Comparison of ENCODE assay signal across 8 cellular contexts in the genomic region with DNA sequence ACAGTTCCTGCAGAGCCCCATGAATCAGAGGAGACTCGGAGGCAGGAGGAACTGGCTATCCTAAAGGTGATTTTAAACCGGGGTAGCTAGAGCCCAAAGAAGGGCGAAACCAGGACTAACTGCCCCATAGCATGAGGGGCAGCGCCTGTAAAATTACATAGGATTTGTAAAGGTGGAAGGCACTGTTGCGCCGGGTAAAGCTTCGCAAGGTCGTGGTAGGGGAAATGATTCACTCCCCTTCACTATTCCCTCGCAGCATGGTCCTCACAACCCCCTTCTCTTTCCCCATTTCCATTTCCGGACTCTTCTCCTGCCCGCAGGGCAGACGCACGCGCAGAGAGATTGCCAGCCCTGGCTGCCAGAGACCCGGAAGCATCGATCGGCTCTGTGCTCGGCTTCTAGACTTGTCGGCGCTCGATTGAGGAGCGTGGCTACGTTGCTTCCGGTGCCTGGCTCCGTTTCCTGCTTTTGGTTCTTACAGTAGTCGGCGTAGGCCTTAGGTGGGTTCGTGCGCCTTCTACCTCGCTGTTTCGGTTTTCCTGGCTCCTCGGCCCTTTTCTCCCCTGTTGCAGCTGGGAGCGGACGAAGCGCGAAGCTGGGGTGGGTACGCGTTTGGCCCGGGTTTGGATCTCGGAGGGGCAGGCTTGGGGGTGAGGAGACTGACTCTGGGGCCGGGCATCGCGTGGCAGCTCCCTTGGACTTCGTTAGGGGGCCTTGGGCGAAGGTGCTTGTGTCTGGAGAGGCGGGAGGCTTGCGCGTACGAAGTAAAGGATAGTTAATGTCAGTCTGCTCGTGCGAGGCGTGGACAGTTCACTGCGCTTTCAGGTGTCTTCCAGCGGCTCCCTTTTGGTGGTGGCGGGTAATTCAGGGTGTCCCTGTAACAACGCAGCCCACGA. TPM values are rescaled to one million over a fixed set of nuclear protein-coding genes. Genes with fewer than 3 reads are reported as not detected.
DNase-seq lines count a peak whose midpoint lies in the region; ATAC-seq and TF ChIP-seq lines count a peak whose summit lies in the region.

A gene (plus strand): TSS at position 462 of the 896 bp plus-strand sequence. CDS start 1,677 bp downstream, outside the sequence.

- H3K9me3 Mint-ChIP-seq in activated CD4-positive, alpha-beta T cell treated with anti-CD3 and anti-CD28 coated beads, Interleukin-2, amount 10 ng/mL, durations not matched to agents 24 days and 14 days = peaks cover 14% of the 10 kb centered on the region

- peaks cover 42% of the 10 kb centered on the region for H3K36me3 Mint-ChIP-seq in activated CD4-positive, alpha-beta T cell treated with anti-CD3 and anti-CD28 coated beads, Interleukin-2, amount 10 ng/mL, durations not matched to agents 24 days and 14 days (ENCODE audit: low read depth)

- H3K9me3 ChIP-seq in BE2C = no peaks in the 10 kb centered on the region

- intact Hi-C loops in activated CD4-positive, alpha-beta T cell treated with anti-CD3 and anti-CD28 coated beads, Interleukin-2, amount 10 ng/mL, durations not matched to agents 24 days and 14 days (cut with micrococcal nuclease) = loop anchor here (1.0 to 10.0 kb wide), 5 partner anchors 155 to 1559 kb away; a partner anchor contains a TSS
- intact Hi-C loops in left colon (cut with DNase I, micrococcal nuclease) = loop anchor here in 1 of 2 donors (10.0 kb wide), 1 partner anchor 155 kb away; a partner anchor contains a TSS

- H3K4me3 Mint-ChIP-seq in activated CD4-positive, alpha-beta T cell treated with anti-CD3 and anti-CD28 coated beads, Interleukin-2, amount 10 ng/mL, durations not matched to agents 24 days and 14 days = peak within 1 kb of the TSS; percentile 100

- DNase-seq in BE2C (peak; percentile 94), GM19240 (ENCODE audit: insufficient read length, low spot score) (peak; percentile 91), NCI-H526 (lab: John Stamatoyannopoulos, UW) (peak; percentile 93 to 98), cortex of kidney (lab: John Stamatoyannopoulos, UW) (peak; percentile 41), left colon (peak; percentile 94)
- DNase-seq in activated CD4-positive, alpha-beta T cell treated with anti-CD3 and anti-CD28 coated beads, Interleukin-2, amount 10 ng/mL, durations not matched to agents 24 days and 14 days = peak; percentile 97
- peak; percentile 93 for DNase-seq in stimulated activated CD4-positive, alpha-beta T cell treated with anti-CD3 and anti-CD28 coated beads, Interleukin-1b, Interleukin-23, amount 100 ng/mL, for 48 hours

- TF ChIP-seq CTCF in BE2C (IDR thresholded peaks at IDR 0.05; ENCODE audit: low read depth, low read length) = no peak

- H3K4me1 Mint-ChIP-seq in activated CD4-positive, alpha-beta T cell treated with anti-CD3 and anti-CD28 coated beads, Interleukin-2, amount 10 ng/mL, durations not matched to agents 24 days and 14 days = peaks cover 49% of the 10 kb centered on the region

- peak; percentile 98 for ATAC-seq in HG03460 (IDR thresholded peaks at IDR 0.05; ENCODE audit: unreplicated experiment)
- ATAC-seq in left colon = peak; percentile 100

- H3K4me3 ChIP-seq in BE2C (ENCODE audit: low read depth, low read length) = peak within 1 kb of the TSS; percentile 94

- H3K27me3 Mint-ChIP-seq in activated CD4-positive, alpha-beta T cell treated with anti-CD3 and anti-CD28 coated beads, Interleukin-2, amount 10 ng/mL, durations not matched to agents 24 days and 14 days = peaks cover 16% of the 10 kb centered on the region

- H3K4me1 ChIP-seq in BE2C = peaks cover 3% of the 10 kb centered on the region; the same call in 1 of the 2 replicates

- H3K27ac Mint-ChIP-seq in activated CD4-positive, alpha-beta T cell treated with anti-CD3 and anti-CD28 coated beads, Interleukin-2, amount 10 ng/mL, durations not matched to agents 24 days and 14 days = peak within 1 kb of the TSS; percentile 100

- H3K36me3 ChIP-seq in BE2C = peaks cover 23% of the 10 kb centered on the region

- H3K27me3 ChIP-seq in BE2C = no peaks in the 10 kb centered on the region

RNA-seq across cellular contexts. Expression of the gene that starts here (rescaled TPM):
- polyA plus RNA-seq in BE2C (2012; ENCODE audit: insufficient read depth, insufficient read length, low read depth) = 144 TPM
- total RNA-seq in activated CD4-positive, alpha-beta T cell treated with anti-CD3 and anti-CD28 coated beads, Interleukin-2, amount 10 ng/mL, durations not matched to agents 24 days and 14 days = 132 and 134 TPM in 2 replicates
- total RNA-seq in left colon = 10 to 100 TPM; 33.3 to 33.5 TPM

Comparison
In these comparisons a context has a peak if more than half of its experiments do, and no peak if none do; other contexts are left out.
1. Peak in every context shown above with its lines: DNase-seq, ATAC-seq and H3K4me3 ChIP-seq.
2. DNase-seq: peak in every context shown above with its lines; median percentile 97 in activated CD4-positive, alpha-beta T cell treated with anti-CD3 and anti-CD28 coated beads, Interleukin-2, amount 10 ng/mL, durations not matched to agents 24 days and 14 days; 96 in NCI-H526; 94 in BE2C; 94 in left colon; 93 in stimulated activated CD4-positive, alpha-beta T cell treated with anti-CD3 and anti-CD28 coated beads, Interleukin-1b, Interleukin-23, amount 100 ng/mL, for 48 hours; 91 in GM19240; 41 in cortex of kidney.